8 cellular contexts compared by ENCODE assay signal in genomic region chr3:40148827-40149226, GRCh38.
"Had no signal": no experiment of that assay in that cellular context is flagged by ENCODE, and none has a peak within 500 bp of the region (broad histone marks: within the 10 kb centered on the region; RNA-seq: fewer than 3 reads in every experiment).

No MANE protein-coding gene starts in this region.

- FAIRE-seq: G401.6, GM12878, GM12891, GM12892, GM18507, GM19239 had no signal

- H3K4me3 ChIP-seq: GM12878 had no signal

- DNase-seq: GDM1, GF-D8 had no signal

- ATAC-seq: GM12878 had no signal
